Comparison of ENCODE assay signal across 8 cellular contexts in genomic region chr10:105797234-105797890, GRCh38.
DNase-seq lines count a peak whose midpoint lies in the region; ATAC-seq and TF ChIP-seq lines count a peak whose summit lies in the region.

No MANE protein-coding gene starts in this region.

- H3K4me3 ChIP-seq in heart right ventricle (no peak overlapping the region), testis (no peak overlapping the region)

- H3K4me1 Mint-ChIP-seq in activated naive CD8-positive, alpha-beta T cell treated with anti-CD3 and anti-CD28 coated beads for 36 hours, result no peaks in the 10 kb centered on the region

- H3K27ac Mint-ChIP-seq in activated naive CD8-positive, alpha-beta T cell treated with anti-CD3 and anti-CD28 coated beads for 36 hours, result no peak overlapping the region

- no peaks in the 10 kb centered on the region for H3K36me3 ChIP-seq in heart right ventricle
- H3K36me3 ChIP-seq in testis (ENCODE audit: low read depth, missing control alignments), result no peaks in the 10 kb centered on the region

- WGBS in heart right ventricle, 2 donors, result 56 to 75% methylated on average over 6 of the region's 6 CpGs
- whole genome bisulfite sequencing in testis, 2 donors, result 57 to 59% methylated on average over 6 of the region's 6 CpGs

- no peaks in the 10 kb centered on the region for H3K36me3 Mint-ChIP-seq in activated naive CD8-positive, alpha-beta T cell treated with anti-CD3 and anti-CD28 coated beads for 36 hours

- H3K27me3 ChIP-seq in heart right ventricle (no peaks in the 10 kb centered on the region), testis (no peaks in the 10 kb centered on the region)

- H3K4me1 ChIP-seq in heart right ventricle (no peaks in the 10 kb centered on the region), testis (no peaks in the 10 kb centered on the region)

- H3K27me3 Mint-ChIP-seq in activated naive CD8-positive, alpha-beta T cell treated with anti-CD3 and anti-CD28 coated beads for 36 hours, result no peaks in the 10 kb centered on the region

- no peaks in the 10 kb centered on the region for H3K9me3 Mint-ChIP-seq in activated naive CD8-positive, alpha-beta T cell treated with anti-CD3 and anti-CD28 coated beads for 36 hours

- DNase-seq in DMS153 treated with DMSO at 0.1 percent for 48 hours (lab: John Stamatoyannopoulos, UW; ENCODE audit: unreplicated experiment), result peak; percentile 6
- DNase-seq in DMS153 (lab: John Stamatoyannopoulos, UW), result no peak
- DNase-seq in RKO (ENCODE audit: low spot score), result peak; percentile 76
- no peak for DNase-seq in heart right ventricle
- no peak for DNase-seq in testis
- DNase-seq in activated naive CD8-positive, alpha-beta T cell treated with anti-CD3 and anti-CD28 coated beads for 36 hours, result no peak

- TF ChIP-seq POLR2A in testis (IDR thresholded peaks at IDR 0.05), result no peak

- ATAC-seq in HG03103 (IDR thresholded peaks at IDR 0.05; ENCODE audit: low read depth, unreplicated experiment) (peak; percentile 73), heart right ventricle (peak in 3 of 8 donors; percentile 38 to 52 (median 49)), GM21526 (IDR thresholded peaks at IDR 0.05; ENCODE audit: low FRiP score, unreplicated experiment) (no peak)

- TF ChIP-seq CTCF in heart right ventricle (IDR thresholded peaks at IDR 0.05), result peak; percentile 9 to 54 (median 45)
- TF ChIP-seq CTCF in testis (IDR thresholded peaks at IDR 0.05), result peak in 2 of 3 experiments; percentile 22 to 33

- no peak overlapping the region for H3K4me3 Mint-ChIP-seq in activated naive CD8-positive, alpha-beta T cell treated with anti-CD3 and anti-CD28 coated beads for 36 hours

- intact Hi-C loops in heart right ventricle (cut with DNase I), result no loop called here
- intact Hi-C loops in testis (cut with DNase I; ENCODE audit: low total_unique reads), result no loop called here

- H3K27ac ChIP-seq in heart right ventricle, result no peak overlapping the region
- no peak overlapping the region for H3K27ac ChIP-seq in testis

- H3K9me3 ChIP-seq in heart right ventricle, result peaks cover 0 to 3% (median 0%) of the 10 kb centered on the region in 11 donors
- no peaks in the 10 kb centered on the region for H3K9me3 ChIP-seq in testis

Comparison
In these comparisons a context has a peak if more than half of its experiments do, and no peak if none do; other contexts are left out.
1. DNase-seq: peak in DMS153 treated with DMSO at 0.1 percent for 48 hours (single experiment) and RKO (single experiment); none in DMS153 (single experiment), heart right ventricle (0 of 2), testis (single experiment) and activated naive CD8-positive, alpha-beta T cell treated with anti-CD3 and anti-CD28 coated beads for 36 hours (single experiment).